In genomic region chr12:68317047-68317667, GRCh38 we compare ENCODE assay signal across 8 cellular contexts. TPM values are rescaled to one million over a fixed set of nuclear protein-coding genes. Genes with fewer than 3 reads are reported as not detected.
DNase-seq lines count a peak whose midpoint lies in the region; ATAC-seq and TF ChIP-seq lines count a peak whose summit lies in the region.

No MANE protein-coding gene starts in this region.

- H3K27ac ChIP-seq in neutrophil = no peak overlapping the region

- H3K9me3 ChIP-seq in Loucy (ENCODE audit: insufficient read depth, low read depth, low read length) (no peaks in the 10 kb centered on the region), neutrophil (no peaks in the 10 kb centered on the region)

- no peak overlapping the region for H3K27ac Mint-ChIP-seq in T-cell
- no peak overlapping the region for H3K27ac Mint-ChIP-seq in effector memory CD8-positive, alpha-beta T cell

- no peaks in the 10 kb centered on the region for H3K9me2 ChIP-seq in Loucy (replicated peaks; ENCODE audit: low read depth, low read length)

- no peaks in the 10 kb centered on the region for H3K4me1 Mint-ChIP-seq in T-cell
- H3K4me1 Mint-ChIP-seq in effector memory CD8-positive, alpha-beta T cell (ENCODE audit: low read depth in 2 of 2) = no peaks in the 10 kb centered on the region

- no peaks in the 10 kb centered on the region for H3F3A ChIP-seq in Loucy (ENCODE audit: low read depth)

- no peaks in the 10 kb centered on the region for H3K9me3 Mint-ChIP-seq in T-cell
- H3K9me3 Mint-ChIP-seq in effector memory CD8-positive, alpha-beta T cell = no peaks in the 10 kb centered on the region

- no peak for ATAC-seq in T-cell (replicated peaks in 1 of 4)
- ATAC-seq in effector memory CD8-positive, alpha-beta T cell (replicated peaks) = peak; percentile 42
- ATAC-seq in HG03354 (IDR thresholded peaks at IDR 0.05; ENCODE audit: poor library complexity, severe bottlenecking, unreplicated experiment) = no peak
- ATAC-seq in GM21717 (IDR thresholded peaks at IDR 0.05; ENCODE audit: unreplicated experiment) = no peak

- H4K20me1 ChIP-seq in Loucy (ENCODE audit: insufficient read depth, low read length, poor library complexity, severe bottlenecking) = no peaks in the 10 kb centered on the region

- no peak overlapping the region for H2AFZ ChIP-seq in Loucy (ENCODE audit: low read length)

- no peak overlapping the region for H3K9ac ChIP-seq in Loucy (ENCODE audit: low read depth, low read length, poor library complexity, severe bottlenecking)

- H3K36me3 Mint-ChIP-seq in T-cell = peaks cover 16% of the 10 kb centered on the region
- no peaks in the 10 kb centered on the region for H3K36me3 Mint-ChIP-seq in effector memory CD8-positive, alpha-beta T cell (ENCODE audit: insufficient read depth)

- H3K4me3 Mint-ChIP-seq in T-cell = no peak overlapping the region
- H3K4me3 Mint-ChIP-seq in effector memory CD8-positive, alpha-beta T cell = no peak overlapping the region

- no peak overlapping the region for H3K4me2 ChIP-seq in Loucy (ENCODE audit: low read depth, low read length, poor library complexity, severe bottlenecking)

- no peaks in the 10 kb centered on the region for H3K4me1 ChIP-seq in Loucy (ENCODE audit: insufficient read depth, low read length, poor library complexity, severe bottlenecking)
- H3K4me1 ChIP-seq in neutrophil (ENCODE audit: control insufficient read depth in 1 of 2, insufficient read depth in 1 of 2, low read depth in 1 of 2, low read length in 1 of 2) = peaks cover 0 to 6% of the 10 kb centered on the region in 2 experiments

- no peaks in the 10 kb centered on the region for H3K27me3 ChIP-seq in Loucy (ENCODE audit: insufficient read depth, low read length, poor library complexity, severe bottlenecking)
- no peaks in the 10 kb centered on the region for H3K27me3 ChIP-seq in neutrophil

- H3K79me2 ChIP-seq in Loucy (ENCODE audit: insufficient read depth, low read length) = no peaks in the 10 kb centered on the region

- TF ChIP-seq CTCF in Loucy (conservative IDR thresholded peaks at IDR 0.05; ENCODE audit: low read length) (peak; percentile 82), neutrophil (IDR thresholded peaks at IDR 0.05) (peak; percentile 58)

- H3K36me3 ChIP-seq in Loucy (ENCODE audit: insufficient read depth, low read length) (peaks cover 17% of the 10 kb centered on the region; the same call in 1 of the 2 replicates), neutrophil (peaks cover 54% of the 10 kb centered on the region)

- H3K4me3 ChIP-seq in Loucy (ENCODE audit: low read length, poor library complexity, severe bottlenecking) = no peak overlapping the region
- no peak overlapping the region for H3K4me3 ChIP-seq in neutrophil (ENCODE audit: low read depth in 1 of 2, low read length in 1 of 2)

- CTCF ChIA-PET in T-cell (lab: Charles Lee) = interaction anchor here (0.7 to 3.7 kb wide), 20 partner anchors 15 to 1592 kb away, joined by 3 to 69 read pairs (median 4); partner anchors contain the start of genes IL26 (in 2 of the 2), MDM1 (in 1 of the 2) and MDM2 (in 1 of the 2)

- no peaks in the 10 kb centered on the region for H3K27me3 Mint-ChIP-seq in T-cell
- H3K27me3 Mint-ChIP-seq in effector memory CD8-positive, alpha-beta T cell = no peaks in the 10 kb centered on the region

- DNase-seq in NCI-H510A treated with DMSO at 0.1 percent for 48 hours (lab: John Stamatoyannopoulos, UW) = peak; percentile 72
- no peak for DNase-seq in NCI-H510A (lab: John Stamatoyannopoulos, UW)
- peak in 23 of 34 experiments; percentile 4 to 53 (median 33) for DNase-seq in T-cell
- peak; percentile 41 to 46 (median 43) for DNase-seq in effector memory CD8-positive, alpha-beta T cell

- POLR2A ChIA-PET in T-cell (lab: Charles Lee) = interaction anchor here (0.6 kb wide), 2 partner anchors 255 to 490 kb away, joined by 5 read pairs; no protein-coding TSS in a partner anchor

RNA-seq across cellular contexts. Expression of gene MDM1, which starts 15.0 kb away (rescaled TPM):
- 10 to 100 TPM; 21.1 to 25.7 (median 23.8) TPM for total RNA-seq in T-cell
